In the genomic region with DNA sequence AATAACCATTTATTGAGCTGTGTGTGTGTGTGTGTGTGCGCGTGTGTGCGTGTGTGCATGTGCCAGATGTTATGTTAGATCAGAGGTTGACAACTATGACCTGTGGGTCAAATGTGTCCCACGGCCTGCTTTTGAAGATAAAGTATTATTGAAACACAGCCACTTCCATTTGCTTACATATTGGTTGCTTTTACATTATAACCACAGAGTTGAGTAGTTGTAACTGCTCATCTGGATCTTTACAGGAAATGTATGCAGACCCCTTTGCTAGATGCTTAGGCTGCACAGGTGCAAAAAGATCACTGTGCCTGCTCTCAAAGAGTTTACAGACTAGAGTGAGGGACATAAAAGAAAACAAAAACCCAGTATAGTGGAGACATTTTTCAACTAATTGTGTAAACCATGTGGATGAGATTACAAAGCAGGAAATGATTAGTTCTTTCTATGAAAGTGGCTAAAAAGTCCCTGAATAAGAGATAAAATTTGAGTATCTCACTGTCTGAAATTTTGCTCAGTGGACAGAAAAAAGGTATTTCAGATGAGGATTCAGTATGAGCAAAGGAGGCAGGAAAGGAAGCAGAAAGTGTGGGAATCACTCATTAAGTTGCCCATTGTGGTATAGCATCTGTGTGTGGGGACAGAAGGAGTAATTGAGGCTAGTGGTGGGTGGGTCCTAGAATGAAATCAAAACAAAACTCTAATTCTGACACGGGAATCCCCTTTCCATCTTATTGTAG, we compare ENCODE assay signal across 15 cellular contexts.
DNase-seq lines count a peak whose midpoint lies in the region; ATAC-seq lines count a peak whose summit lies in the region.
"Had no signal": no experiment of that assay in that cellular context is flagged by ENCODE, and none has a peak within 500 bp of the region (broad histone marks: within the 10 kb centered on the region; RNA-seq: fewer than 3 reads in every experiment).

No MANE protein-coding gene starts in this region.

- no peak overlapping the region for H3K4me3 Mint-ChIP-seq in activated CD8-positive, alpha-beta memory T cell treated with anti-CD3 and anti-CD28 coated beads, Interleukin-2, amount 10 ng/mL, durations not matched to agents 7 days and 5 days
- H3K4me3 Mint-ChIP-seq: endodermal cell, T-helper 17 cell had no signal

- H3K27ac Mint-ChIP-seq in activated CD8-positive, alpha-beta memory T cell treated with anti-CD3 and anti-CD28 coated beads, Interleukin-2, amount 10 ng/mL, durations not matched to agents 7 days and 5 days: peak overlapping the region; percentile 24
- H3K27ac Mint-ChIP-seq: endodermal cell, progenitor cell of endocrine pancreas, T-helper 17 cell had no signal

- CTCF ChIA-PET in activated CD8-positive, alpha-beta memory T cell treated with anti-CD3 and anti-CD28 coated beads, Interleukin-2, amount 10 ng/mL, durations not matched to agents 7 days and 5 days (lab: Charles Lee): interaction anchor here (1.2 to 1.5 kb wide), 2 partner anchors 12 to 13 kb away, joined by 3 read pairs; no protein-coding TSS in a partner anchor

- ATAC-seq in activated CD8-positive, alpha-beta memory T cell treated with anti-CD3 and anti-CD28 coated beads, Interleukin-2, amount 10 ng/mL, durations not matched to agents 7 days and 5 days: no peak
- ATAC-seq in GM19452 (IDR thresholded peaks at IDR 0.05; ENCODE audit: unreplicated experiment): peak; percentile 45
- peak; percentile 46 for ATAC-seq in HG03159 (IDR thresholded peaks at IDR 0.05; ENCODE audit: unreplicated experiment)
- peak; percentile 52 for ATAC-seq in stimulated activated naive CD8-positive, alpha-beta T cell treated with anti-CD3 and anti-CD28 coated beads, Interleukin-15, Interleukin-2, amounts not matched to agents 100 U/mL and 50 U/mL, for 24 hours
- ATAC-seq: T-helper 17 cell had no signal

- H3K4me1 Mint-ChIP-seq in activated CD8-positive, alpha-beta memory T cell treated with anti-CD3 and anti-CD28 coated beads, Interleukin-2, amount 10 ng/mL, durations not matched to agents 7 days and 5 days: peaks cover 11% of the 10 kb centered on the region
- H3K4me1 Mint-ChIP-seq: endodermal cell, T-helper 17 cell had no signal

- H3K9me3 Mint-ChIP-seq in activated CD8-positive, alpha-beta memory T cell treated with anti-CD3 and anti-CD28 coated beads, Interleukin-2, amount 10 ng/mL, durations not matched to agents 7 days and 5 days (ENCODE audit: low read depth): peaks cover 2% of the 10 kb centered on the region
- H3K9me3 Mint-ChIP-seq: endodermal cell had no signal

- DNase-seq in activated CD8-positive, alpha-beta memory T cell treated with anti-CD3 and anti-CD28 coated beads, Interleukin-2, amount 10 ng/mL, durations not matched to agents 7 days and 5 days: no peak
- DNase-seq in activated CD8-positive, alpha-beta memory T cell treated with anti-CD3 and anti-CD28 coated beads for 24 hours: no peak
- no peak for DNase-seq in stimulated activated naive CD8-positive, alpha-beta T cell treated with anti-CD3 and anti-CD28 coated beads, Interleukin-15, Interleukin-2, amounts not matched to agents 100 U/mL and 50 U/mL, for 24 hours
- DNase-seq in NCI-H226 (no peak), SW480 (ENCODE audit: low spot score) (no peak)
- DNase-seq in stimulated activated naive CD4-positive, alpha-beta T cell (lab: John Stamatoyannopoulos, UW): no peak
- DNase-seq: amniotic stem cell, endodermal cell, IMR-90, NCI-H1105 treated with DMSO at 0.1 percent for 48 hours, spleen, T-helper 17 cell had no signal

- no peaks in the 10 kb centered on the region for H3K36me3 Mint-ChIP-seq in activated CD8-positive, alpha-beta memory T cell treated with anti-CD3 and anti-CD28 coated beads, Interleukin-2, amount 10 ng/mL, durations not matched to agents 7 days and 5 days

- H3K27me3 Mint-ChIP-seq in activated CD8-positive, alpha-beta memory T cell treated with anti-CD3 and anti-CD28 coated beads, Interleukin-2, amount 10 ng/mL, durations not matched to agents 7 days and 5 days: peaks cover 2% of the 10 kb centered on the region
- H3K27me3 Mint-ChIP-seq: progenitor cell of endocrine pancreas, T-helper 17 cell had no signal
